ENCODE assay signal across 8 cellular contexts in the genomic region with DNA sequence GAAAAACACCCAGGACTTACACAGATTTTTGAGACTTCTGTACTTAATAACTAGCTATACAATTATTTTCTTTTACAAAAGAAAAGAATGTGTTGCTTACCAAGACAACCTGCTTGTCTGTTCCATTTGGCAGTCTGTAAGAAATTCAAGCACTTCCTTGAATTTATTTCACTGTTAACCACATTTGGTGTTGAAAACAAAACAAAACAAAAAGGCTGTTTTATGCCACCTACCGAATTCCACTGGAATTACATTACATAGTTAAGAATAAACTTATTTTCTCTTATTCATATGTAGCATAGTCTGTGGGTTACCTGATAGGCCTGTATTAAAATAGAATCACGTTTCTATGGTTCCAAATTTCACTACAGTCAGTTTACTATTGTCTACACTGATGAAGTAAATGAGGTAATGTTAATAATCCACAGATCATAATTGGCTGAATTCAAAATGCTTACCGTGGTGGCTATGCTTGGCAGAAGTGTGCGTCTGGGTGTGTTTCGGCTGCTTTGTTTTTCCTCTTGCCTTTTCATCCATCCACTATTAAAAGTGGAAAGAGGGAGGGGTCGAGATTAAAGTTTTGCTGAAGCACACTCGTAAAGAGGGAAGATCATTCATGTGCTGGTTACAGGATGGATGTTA. TPM values are rescaled to one million over a fixed set of nuclear protein-coding genes. Genes with fewer than 3 reads are reported as not detected.
DNase-seq lines count a peak whose midpoint lies in the region; ATAC-seq and TF ChIP-seq lines count a peak whose summit lies in the region.

A gene with protein sequence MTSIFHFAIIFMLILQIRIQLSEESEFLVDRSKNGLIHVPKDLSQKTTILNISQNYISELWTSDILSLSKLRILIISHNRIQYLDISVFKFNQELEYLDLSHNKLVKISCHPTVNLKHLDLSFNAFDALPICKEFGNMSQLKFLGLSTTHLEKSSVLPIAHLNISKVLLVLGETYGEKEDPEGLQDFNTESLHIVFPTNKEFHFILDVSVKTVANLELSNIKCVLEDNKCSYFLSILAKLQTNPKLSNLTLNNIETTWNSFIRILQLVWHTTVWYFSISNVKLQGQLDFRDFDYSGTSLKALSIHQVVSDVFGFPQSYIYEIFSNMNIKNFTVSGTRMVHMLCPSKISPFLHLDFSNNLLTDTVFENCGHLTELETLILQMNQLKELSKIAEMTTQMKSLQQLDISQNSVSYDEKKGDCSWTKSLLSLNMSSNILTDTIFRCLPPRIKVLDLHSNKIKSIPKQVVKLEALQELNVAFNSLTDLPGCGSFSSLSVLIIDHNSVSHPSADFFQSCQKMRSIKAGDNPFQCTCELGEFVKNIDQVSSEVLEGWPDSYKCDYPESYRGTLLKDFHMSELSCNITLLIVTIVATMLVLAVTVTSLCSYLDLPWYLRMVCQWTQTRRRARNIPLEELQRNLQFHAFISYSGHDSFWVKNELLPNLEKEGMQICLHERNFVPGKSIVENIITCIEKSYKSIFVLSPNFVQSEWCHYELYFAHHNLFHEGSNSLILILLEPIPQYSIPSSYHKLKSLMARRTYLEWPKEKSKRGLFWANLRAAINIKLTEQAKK (minus strand): TSS at position 138 of the 642 bp plus-strand sequence. CDS start 5,960 bp downstream, outside the sequence.

- TF ChIP-seq CTCF in heart left ventricle (IDR thresholded peaks at IDR 0.05) = peak in 11 of 12 donors; percentile 40 to 67 (median 53)

- ATAC-seq in GM21447 (IDR thresholded peaks at IDR 0.05; ENCODE audit: unreplicated experiment) = peak; percentile 30
- peak; percentile 35 for ATAC-seq in activated naive CD8-positive, alpha-beta T cell treated with anti-CD3 and anti-CD28 coated beads, Interleukin-2, amount 50 U/mL, for 24 hours
- ATAC-seq in heart left ventricle = peak; percentile 21 to 60 (median 45)

- H3K36me3 ChIP-seq in heart left ventricle = peaks cover 0 to 24% (median 4%) of the 10 kb centered on the region in 9 donors

- TF ChIP-seq POLR2A in heart left ventricle (IDR thresholded peaks at IDR 0.05) = no peak

- peak within 1 kb of the TSS; percentile 88 for H3K27ac Mint-ChIP-seq in activated naive CD8-positive, alpha-beta T cell treated with anti-CD3 and anti-CD28 coated beads, Interleukin-2, amount 50 U/mL, for 24 hours

- in situ Hi-C loops in Caki2 (cut with HindIII; ENCODE audit: low pct_unique_long_range_greater_than_20kb, low sequenced_read_pairs) = no loop called here

- peak within 1 kb of the TSS; percentile 77 for H3K4me3 Mint-ChIP-seq in activated naive CD8-positive, alpha-beta T cell treated with anti-CD3 and anti-CD28 coated beads, Interleukin-2, amount 50 U/mL, for 24 hours

- H3K4me1 Mint-ChIP-seq in activated naive CD8-positive, alpha-beta T cell treated with anti-CD3 and anti-CD28 coated beads, Interleukin-2, amount 50 U/mL, for 24 hours = peaks cover 38% of the 10 kb centered on the region

- WGBS in heart left ventricle, 4 donors = 33 to 53% (median 42%) methylated on average over 7 of the region's 7 CpGs

- H3K27ac ChIP-seq in heart left ventricle = peak within 1 kb of the TSS; percentile 14 to 93 (median 62)

- peak within 1 kb of the TSS in 10 of 12 donors; percentile 29 to 56 (median 42) for H3K4me3 ChIP-seq in heart left ventricle

- H3K4me1 ChIP-seq in heart left ventricle = peaks cover 0 to 35% (median 6%) of the 10 kb centered on the region in 12 donors

- DNase-seq in Caki2 (ENCODE audit: low read depth) (peak; percentile 48), NCI-H2029 (lab: John Stamatoyannopoulos, UW) (peak; percentile 57), heart left ventricle (no peak), renal cortical epithelial cell (ENCODE audit: low read depth) (peak; percentile 92), COLO668 (lab: John Stamatoyannopoulos, UW; ENCODE audit: unreplicated experiment) (no peak), NCI-H1417 treated with DMSO at 0.1 percent for 48 hours (lab: John Stamatoyannopoulos, UW) (no peak)
- no peak for DNase-seq in activated naive CD8-positive, alpha-beta T cell treated with anti-CD3 and anti-CD28 coated beads, Interleukin-2, amount 50 U/mL, for 24 hours

- no peaks in the 10 kb centered on the region for H3K27me3 Mint-ChIP-seq in activated naive CD8-positive, alpha-beta T cell treated with anti-CD3 and anti-CD28 coated beads, Interleukin-2, amount 50 U/mL, for 24 hours

- peaks cover 29% of the 10 kb centered on the region for H3K36me3 Mint-ChIP-seq in activated naive CD8-positive, alpha-beta T cell treated with anti-CD3 and anti-CD28 coated beads, Interleukin-2, amount 50 U/mL, for 24 hours (ENCODE audit: low read depth)

- H3K27me3 ChIP-seq in heart left ventricle = no peaks in the 10 kb centered on the region

- peaks cover 0 to 10% (median 0%) of the 10 kb centered on the region in 12 donors for H3K9me3 ChIP-seq in heart left ventricle

- peaks cover 21% of the 10 kb centered on the region for H3K9me3 Mint-ChIP-seq in activated naive CD8-positive, alpha-beta T cell treated with anti-CD3 and anti-CD28 coated beads, Interleukin-2, amount 50 U/mL, for 24 hours

- intact Hi-C loops in heart left ventricle (cut with DNase I) = loop anchor here in 1 of 10 donors (5.0 kb wide), 1 partner anchor 42 kb away; no protein-coding TSS in a partner anchor

RNA-seq across cellular contexts. Expression of the gene that starts here (rescaled TPM):
- 1.5 and 3.9 TPM in 2 replicates for total RNA-seq in Caki2 (2014; rRNA removed; shearing (Covaris generic); ENCODE audit: low replicate concordance)
- total RNA-seq in heart left ventricle = 10 to 100 TPM in 2 of 9 donors, 1 to 10 TPM in 7; 2.3 to 31.8 (median 3.1) TPM
- under 1 TPM; 0.34 to 0.78 TPM for polyA plus RNA-seq in heart left ventricle
- 8.7 and 25.2 TPM in 2 replicates for total RNA-seq in renal cortical epithelial cell

Comparison
In these comparisons a context has a peak if more than half of its experiments do, and no peak if none do; other contexts are left out.
1. DNase-seq: peak in Caki2 (single experiment), NCI-H2029 (single experiment) and renal cortical epithelial cell (single experiment); none in activated naive CD8-positive, alpha-beta T cell treated with anti-CD3 and anti-CD28 coated beads, Interleukin-2, amount 50 U/mL, for 24 hours (single experiment), heart left ventricle (0 of 5), COLO668 (single experiment) and NCI-H1417 treated with DMSO at 0.1 percent for 48 hours (single experiment).
2. Peak in every context shown above with its lines, with median percentiles within 50 percentile points of each other: ATAC-seq.